ENCODE assay signal across 8 cellular contexts in genomic region chr5:172984244-172984953, GRCh38. TPM values are rescaled to one million over a fixed set of nuclear protein-coding genes. Genes with fewer than 3 reads are reported as not detected.
DNase-seq lines count a peak whose midpoint lies in the region; ATAC-seq and TF ChIP-seq lines count a peak whose summit lies in the region.

No MANE protein-coding gene starts in this region.

- ATAC-seq in GM18873 (IDR thresholded peaks at IDR 0.05; ENCODE audit: low FRiP score, unreplicated experiment), result peak; percentile 58
- ATAC-seq in HG03159 (IDR thresholded peaks at IDR 0.05; ENCODE audit: unreplicated experiment), result peak; percentile 74
- ATAC-seq in right lobe of liver, result peak; percentile 58 to 78 (median 67)

- TF ChIP-seq POLR2A in right lobe of liver (IDR thresholded peaks at IDR 0.05), result no peak

- TF ChIP-seq CTCF in AG09309 (IDR thresholded peaks at IDR 0.05; ENCODE audit: control insufficient read depth, insufficient read depth, low read depth, low read length, missing control alignments), result peak; percentile 73
- peak; percentile 36 to 43 (median 37) for TF ChIP-seq CTCF in right lobe of liver (IDR thresholded peaks at IDR 0.05)

- WGBS in right lobe of liver (ENCODE audit: insufficient coverage, low coverage, low lambda C conversion rate, missing lambda C conversion rate), result 2% methylated on average over 15 of the region's 15 CpGs

- H3K27ac ChIP-seq in right lobe of liver, result peak overlapping the region; percentile 91 to 97 (median 93)

- H3K27me3 ChIP-seq in right lobe of liver, result no peaks in the 10 kb centered on the region

- H3K4me3 ChIP-seq in AG09309 (ENCODE audit: control insufficient read depth, low read depth, low read length), result peak overlapping the region; percentile 99
- peak overlapping the region; percentile 91 to 98 (median 91) for H3K4me3 ChIP-seq in right lobe of liver

- H3K36me3 ChIP-seq in right lobe of liver, result peaks cover 0 to 6% (median 0%) of the 10 kb centered on the region in 4 donors

- H3K9me3 ChIP-seq in right lobe of liver, result no peaks in the 10 kb centered on the region

- peaks cover 0 to 7% (median 3%) of the 10 kb centered on the region in 4 donors for H3K4me1 ChIP-seq in right lobe of liver

- intact Hi-C loops in right lobe of liver (cut with DNase I), result loop anchor here in 1 of 2 donors (10.0 kb wide), 2 partner anchors 210 to 300 kb away; no protein-coding TSS in a partner anchor

- DNase-seq in AG09309 (ENCODE audit: low read depth) (peak; percentile 79), NCI-H510A (lab: John Stamatoyannopoulos, UW) (peak; percentile 60), dermis microvascular lymphatic vessel endothelial cell (ENCODE audit: low read depth in 2 of 2) (peak; percentile 74 to 89), right lobe of liver (peak; percentile 62 to 67 (median 66))
- peak; percentile 48 to 66 for DNase-seq in activated CD4-positive, alpha-beta T cell treated with anti-CD3 and anti-CD28 coated beads, Interleukin-2, amount 50 U/mL, for 24 hours (ENCODE audit: low read depth in 1 of 2, low spot score in 1 of 2)
- DNase-seq in stimulated activated CD4-positive, alpha-beta T cell treated with anti-CD3 and anti-CD28 coated beads, Interleukin-4, amount 100 ng/mL, for 4 hours, result peak; percentile 61 to 77

RNA-seq across cellular contexts. Expression of gene ATP6V0E1, which starts 0.8 kb away (rescaled TPM):
- 326 and 336 TPM in 2 replicates for total RNA-seq in dermis microvascular lymphatic vessel endothelial cell
- total RNA-seq in right lobe of liver, result 100 to 1,000 TPM in 5 of 6 experiments, 10 to 100 TPM in 1; 83.1 to 202 (median 116) TPM

RNA-seq across cellular contexts. Expression of gene RPL26L1, which starts 25.2 kb away (rescaled TPM):
- total RNA-seq in dermis microvascular lymphatic vessel endothelial cell (28.8 and 32.2 TPM in 2 replicates), right lobe of liver (10 to 100 TPM; 14.2 to 33.4 (median 19.2) TPM)

Comparison
In these comparisons a context has a peak if more than half of its experiments do, and no peak if none do; other contexts are left out.
1. Peak in every context shown above with its lines: DNase-seq, ATAC-seq, H3K4me3 ChIP-seq and H3K27ac ChIP-seq.